ENCODE assay signal across 9 cellular contexts in the genomic region with DNA sequence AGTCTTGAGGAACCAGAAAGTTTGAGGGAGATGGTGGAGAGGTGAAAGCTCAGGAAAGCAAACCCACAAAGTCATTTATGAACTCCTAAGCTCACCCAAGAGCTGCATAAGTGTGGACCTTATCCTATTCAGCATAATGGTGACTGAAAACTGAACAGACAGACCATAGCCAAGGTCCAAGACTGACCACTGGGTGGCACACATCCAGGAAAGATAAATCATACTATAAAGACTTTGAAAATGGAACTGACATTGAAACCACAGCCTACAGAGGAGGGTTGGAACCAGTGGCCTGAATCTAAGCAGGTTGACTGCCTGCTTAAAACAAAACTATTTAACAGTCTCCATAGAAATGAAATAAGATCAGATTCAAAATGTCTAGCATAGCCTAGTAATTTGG.
A peak's percentile ranks its signal among the peaks of the same experiment; 100 is the strongest.
DNase-seq lines count a peak whose midpoint lies in the region; ATAC-seq and TF ChIP-seq lines count a peak whose summit lies in the region.
"Had no signal": no experiment of that assay in that cellular context is flagged by ENCODE, and none has a peak within 500 bp of the region (broad histone marks: within the 10 kb centered on the region; RNA-seq: fewer than 3 reads in every experiment).

No MANE protein-coding gene starts in this region.

- H3K9me3 ChIP-seq in Panc1 (ENCODE audit: control insufficient read depth, insufficient read depth, low read depth, low read length) (0 out of 2 replicates have a peak, but pooled peaks cover 3% of the 10 kb centered on the region), right atrium auricular region (no peaks in the 10 kb centered on the region)

- H3K27me3 ChIP-seq in Panc1 (ENCODE audit: control insufficient read depth, insufficient read depth, low read length) (no peaks in the 10 kb centered on the region), right atrium auricular region (no peaks in the 10 kb centered on the region)

- POLR2A ChIA-PET in Panc1 (lab: Charles Lee) = no interaction called here

- H3K36me3 ChIP-seq in Panc1 (ENCODE audit: control insufficient read depth, insufficient read depth, low read length) = no peaks in the 10 kb centered on the region
- H3K36me3 ChIP-seq in right atrium auricular region = no peaks in the 10 kb centered on the region

- H3K4me1 ChIP-seq in Panc1 (ENCODE audit: control insufficient read depth, insufficient read depth, low read length) = no peaks in the 10 kb centered on the region
- no peaks in the 10 kb centered on the region for H3K4me1 ChIP-seq in right atrium auricular region

- no TSS peak for BruUV-seq in Panc1 (replicated peaks; lab: Mats Ljungman, UMichigan)

- CTCF ChIA-PET in Panc1 (lab: Charles Lee) = no interaction called here

- H3K4me3 ChIP-seq in Panc1 (ENCODE audit: low read depth in 2 of 2, low read length in 2 of 2) = no peak overlapping the region
- H3K4me3 ChIP-seq in right atrium auricular region = no peak overlapping the region

- intact Hi-C loops in Panc1 (cut with micrococcal nuclease; ENCODE audit: unreplicated experiment) = no loop called here

- TF ChIP-seq CTCF in Panc1 (IDR thresholded peaks at IDR 0.05) = peak; percentile 17; the same call in 1 of the 2 replicates
- no peak for TF ChIP-seq CTCF in right atrium auricular region (IDR thresholded peaks at IDR 0.05)

- no peak overlapping the region for H3K27ac ChIP-seq in Panc1 (ENCODE audit: low read length)
- no peak overlapping the region for H3K27ac ChIP-seq in right atrium auricular region

- in situ Hi-C loops in Panc1 (cut with HindIII; ENCODE audit: low pct_unique_long_range_greater_than_20kb, low sequenced_read_pairs) = no loop called here

- peak; percentile 96 for ATAC-seq in HG02938 (IDR thresholded peaks at IDR 0.05; ENCODE audit: unreplicated experiment)
- ATAC-seq in Panc1 = no peak
- peak; percentile 54 for ATAC-seq in left lobe of liver

- DNase-seq in NCI-H748 (lab: John Stamatoyannopoulos, UW; ENCODE audit: unreplicated experiment) (peak; percentile 44), NCI-H748 treated with DMSO at 0.1 percent for 48 hours (lab: John Stamatoyannopoulos, UW) (no peak), Panc1 (ENCODE audit: low read depth, low spot score) (no peak), left lobe of liver (ENCODE audit: low spot score) (no peak), AG08395 (ENCODE audit: low spot score) (no peak), GOT3 (lab: John Stamatoyannopoulos, UW) (no peak), right atrium auricular region (ENCODE audit: low spot score) (no peak)
- DNase-seq: activated B cell treated with CpG ODN at 0.5 μM for 24 hours had no signal
